ENCODE assay signal across 8 cellular contexts in genomic region chr2:48313036-48313877, GRCh38. TPM values are rescaled to one million over a fixed set of nuclear protein-coding genes. Genes with fewer than 3 reads are reported as not detected.
A peak's percentile ranks its signal among the peaks of the same experiment; 100 is the strongest.
DNase-seq lines count a peak whose midpoint lies in the region; ATAC-seq and TF ChIP-seq lines count a peak whose summit lies in the region.

No MANE protein-coding gene starts in this region.

- no peaks in the 10 kb centered on the region for H3K36me3 ChIP-seq in right lobe of liver
- no peaks in the 10 kb centered on the region for H3K36me3 ChIP-seq in upper lobe of right lung

- peaks cover 0 to 5% (median 0%) of the 10 kb centered on the region in 7 donors for H3K9me3 Mint-ChIP-seq in CD14-positive monocyte
- H3K9me3 Mint-ChIP-seq in activated CD8-positive, alpha-beta T cell treated with anti-CD3 and anti-CD28 coated beads for 36 hours = peaks cover 14% of the 10 kb centered on the region

- H3K4me1 Mint-ChIP-seq in CD14-positive monocyte = peaks cover 26% of the 10 kb centered on the region
- peaks cover 16% of the 10 kb centered on the region for H3K4me1 Mint-ChIP-seq in activated CD8-positive, alpha-beta T cell treated with anti-CD3 and anti-CD28 coated beads for 36 hours (ENCODE audit: low read depth)

- peaks cover 0 to 1% (median 0%) of the 10 kb centered on the region in 3 donors for H3K27me3 Mint-ChIP-seq in CD14-positive monocyte (ENCODE audit: low read depth in 3 of 3)
- no peaks in the 10 kb centered on the region for H3K27me3 Mint-ChIP-seq in activated CD8-positive, alpha-beta T cell treated with anti-CD3 and anti-CD28 coated beads for 36 hours

- peak overlapping the region; percentile 81 to 89 for H3K4me3 Mint-ChIP-seq in CD14-positive monocyte
- H3K4me3 Mint-ChIP-seq in activated CD8-positive, alpha-beta T cell treated with anti-CD3 and anti-CD28 coated beads for 36 hours = peak overlapping the region; percentile 93

- no peak for TF ChIP-seq POLR2A in right lobe of liver (IDR thresholded peaks at IDR 0.05)

- H3K4me1 ChIP-seq in right lobe of liver = peaks cover 0 to 31% (median 6%) of the 10 kb centered on the region in 4 donors
- no peaks in the 10 kb centered on the region for H3K4me1 ChIP-seq in upper lobe of right lung

- WGBS in right lobe of liver (ENCODE audit: insufficient coverage, low coverage, low lambda C conversion rate, missing lambda C conversion rate) = 42% methylated on average over 13 of the region's 14 CpGs

- H3K36me3 Mint-ChIP-seq in CD14-positive monocyte = peaks cover 9 to 11% of the 10 kb centered on the region in 2 donors
- peaks cover 35% of the 10 kb centered on the region for H3K36me3 Mint-ChIP-seq in activated CD8-positive, alpha-beta T cell treated with anti-CD3 and anti-CD28 coated beads for 36 hours (ENCODE audit: low read depth)

- peak; percentile 15 for ATAC-seq in GM21723 (IDR thresholded peaks at IDR 0.05; ENCODE audit: unreplicated experiment)
- peak; percentile 2 for ATAC-seq in activated CD8-positive, alpha-beta T cell treated with anti-CD3 and anti-CD28 coated beads for 36 hours
- no peak for ATAC-seq in right lobe of liver
- no peak for ATAC-seq in upper lobe of right lung
- ATAC-seq in GM21390 (IDR thresholded peaks at IDR 0.05; ENCODE audit: unreplicated experiment) = no peak

- POLR2A ChIA-PET in activated CD8-positive, alpha-beta T cell treated with anti-CD3 and anti-CD28 coated beads for 36 hours (lab: Charles Lee) = interaction anchor here (1.1 kb wide), 1 partner anchor 18 kb away, joined by 4 read pairs; no protein-coding TSS in a partner anchor

- H3K4me3 ChIP-seq in right lobe of liver (peak overlapping the region; percentile 80 to 88 (median 85)), upper lobe of right lung (peak overlapping the region; percentile 91)

- CTCF ChIA-PET in activated CD8-positive, alpha-beta T cell treated with anti-CD3 and anti-CD28 coated beads for 36 hours (lab: Charles Lee) = interaction anchor here (1.2 to 1.6 kb wide), 2 partner anchors 65 to 105 kb away, joined by 3 read pairs; no protein-coding TSS in a partner anchor

- no peak for TF ChIP-seq CTCF in CD14-positive monocyte (IDR thresholded peaks at IDR 0.05)
- TF ChIP-seq CTCF in activated CD8-positive, alpha-beta T cell treated with anti-CD3 and anti-CD28 coated beads for 36 hours (IDR thresholded peaks at IDR 0.05) = no peak
- no peak for TF ChIP-seq CTCF in right lobe of liver (IDR thresholded peaks at IDR 0.05)
- no peak for TF ChIP-seq CTCF in upper lobe of right lung (IDR thresholded peaks at IDR 0.05)

- H3K27ac ChIP-seq in right lobe of liver = peak overlapping the region; percentile 80 to 99 (median 97)
- peak overlapping the region; percentile 98 for H3K27ac ChIP-seq in upper lobe of right lung

- DNase-seq in CD14-positive monocyte (ENCODE audit: low spot score) (no peak), right lobe of liver (no peak), upper lobe of right lung (no peak), HuH-7.5 (ENCODE audit: low spot score) (no peak), NCI-H2107 (lab: John Stamatoyannopoulos, UW) (no peak)
- peak; percentile 32 for DNase-seq in activated CD8-positive, alpha-beta T cell treated with anti-CD3 and anti-CD28 coated beads for 36 hours

- no peaks in the 10 kb centered on the region for H3K9me3 ChIP-seq in right lobe of liver
- no peaks in the 10 kb centered on the region for H3K9me3 ChIP-seq in upper lobe of right lung

- peak overlapping the region; percentile 88 to 94 (median 91) for H3K27ac Mint-ChIP-seq in CD14-positive monocyte
- peak overlapping the region; percentile 100 for H3K27ac Mint-ChIP-seq in activated CD8-positive, alpha-beta T cell treated with anti-CD3 and anti-CD28 coated beads for 36 hours

- H3K27me3 ChIP-seq in right lobe of liver (no peaks in the 10 kb centered on the region), upper lobe of right lung (no peaks in the 10 kb centered on the region)

- intact Hi-C loops in CD14-positive monocyte (cut with micrococcal nuclease) (no loop called here), right lobe of liver (cut with DNase I) (no loop called here), upper lobe of right lung (cut with DNase I) (no loop called here)
- intact Hi-C loops in activated CD8-positive, alpha-beta T cell treated with anti-CD3 and anti-CD28 coated beads for 36 hours (cut with micrococcal nuclease) = no loop called here

RNA-seq across cellular contexts. Expression of gene FOXN2, which starts 1.2 kb away (rescaled TPM):
- 10 to 100 TPM; 48.6 to 57.7 TPM for polyA plus RNA-seq in CD14-positive monocyte
- 10 to 100 TPM; 56.4 to 58.3 TPM for total RNA-seq in activated CD8-positive, alpha-beta T cell treated with anti-CD3 and anti-CD28 coated beads for 36 hours
- 10 to 100 TPM; 13.4 to 25.8 (median 19.0) TPM for total RNA-seq in right lobe of liver
- total RNA-seq in upper lobe of right lung = 33.8 TPM

Comparison
In these comparisons a context has a peak if more than half of its experiments do, and no peak if none do; other contexts are left out.
1. ATAC-seq: peak in GM21723 (single experiment) and activated CD8-positive, alpha-beta T cell treated with anti-CD3 and anti-CD28 coated beads for 36 hours (single experiment); none in right lobe of liver (0 of 4), upper lobe of right lung (single experiment) and GM21390 (single experiment).